In genomic region chr2:55923091-55923977, GRCh38 we compare ENCODE assay signal across 1 cellular context.
TF ChIP-seq lines count a peak whose summit lies in the region.

EFEMP1 (minus strand) TSS chr2:55923782; CDS start chr2:55922440, 1,342 bp downstream.

TF ChIP-seq in H1, 55 proteins besides CTCF, POLR2A, EP300 and RAD21 (continued from another document):
- TF ChIP-seq, protein P1, sequence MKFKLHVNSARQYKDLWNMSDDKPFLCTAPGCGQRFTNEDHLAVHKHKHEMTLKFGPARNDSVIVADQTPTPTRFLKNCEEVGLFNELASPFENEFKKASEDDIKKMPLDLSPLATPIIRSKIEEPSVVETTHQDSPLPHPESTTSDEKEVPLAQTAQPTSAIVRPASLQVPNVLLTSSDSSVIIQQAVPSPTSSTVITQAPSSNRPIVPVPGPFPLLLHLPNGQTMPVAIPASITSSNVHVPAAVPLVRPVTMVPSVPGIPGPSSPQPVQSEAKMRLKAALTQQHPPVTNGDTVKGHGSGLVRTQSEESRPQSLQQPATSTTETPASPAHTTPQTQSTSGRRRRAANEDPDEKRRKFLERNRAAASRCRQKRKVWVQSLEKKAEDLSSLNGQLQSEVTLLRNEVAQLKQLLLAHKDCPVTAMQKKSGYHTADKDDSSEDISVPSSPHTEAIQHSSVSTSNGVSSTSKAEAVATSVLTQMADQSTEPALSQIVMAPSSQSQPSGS (IDR thresholded peaks at IDR 0.05; ENCODE audit: low read length), result no peak
- peak in 1 of 2 experiments; percentile 61; a peak in 1 of 4 replicates for TF ChIP-seq HDAC2 (IDR thresholded peaks at IDR 0.05; ENCODE audit: borderline replicate concordance in 1 of 2, low read depth in 2 of 2, low read length in 2 of 2)
- TF ChIP-seq ATF3 (IDR thresholded peaks at IDR 0.05; ENCODE audit: insufficient read depth, low read depth, low read length), result no peak
- TF ChIP-seq SUZ12 (IDR thresholded peaks at IDR 0.05; ENCODE audit: low read length), result peak; percentile 47; the same call in 1 of the 2 replicates
- no peak for TF ChIP-seq TCF12 (IDR thresholded peaks at IDR 0.05; ENCODE audit: low read depth, low read length)
- peak; percentile 52 for TF ChIP-seq TAF7 (optimal IDR thresholded peaks at IDR 0.05; ENCODE audit: borderline replicate concordance, low read depth, low read length)
- no peak for TF ChIP-seq BCL11A (IDR thresholded peaks at IDR 0.05; ENCODE audit: low read depth in 2 of 2, low read length in 2 of 2)
- TF ChIP-seq, protein P2, sequence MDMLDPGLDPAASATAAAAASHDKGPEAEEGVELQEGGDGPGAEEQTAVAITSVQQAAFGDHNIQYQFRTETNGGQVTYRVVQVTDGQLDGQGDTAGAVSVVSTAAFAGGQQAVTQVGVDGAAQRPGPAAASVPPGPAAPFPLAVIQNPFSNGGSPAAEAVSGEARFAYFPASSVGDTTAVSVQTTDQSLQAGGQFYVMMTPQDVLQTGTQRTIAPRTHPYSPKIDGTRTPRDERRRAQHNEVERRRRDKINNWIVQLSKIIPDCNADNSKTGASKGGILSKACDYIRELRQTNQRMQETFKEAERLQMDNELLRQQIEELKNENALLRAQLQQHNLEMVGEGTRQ (IDR thresholded peaks at IDR 0.05; ENCODE audit: low read length), result no peak
- TF ChIP-seq GABPA (IDR thresholded peaks at IDR 0.05; ENCODE audit: borderline replicate concordance, insufficient read depth, low read length), result no peak
- TF ChIP-seq SP4 (IDR thresholded peaks at IDR 0.05; ENCODE audit: low read length), result no peak
- no peak for TF ChIP-seq CHD7 (IDR thresholded peaks at IDR 0.05; ENCODE audit: insufficient replicate concordance, low read length)
- TF ChIP-seq TAF1 (IDR thresholded peaks at IDR 0.05; ENCODE audit: low read depth, low read length), result peak; percentile 33; the same call in 1 of the 2 replicates
- TF ChIP-seq NANOG (IDR thresholded peaks at IDR 0.05; ENCODE audit: insufficient read depth, low read depth, low read length, poor library complexity, severe bottlenecking), result no peak
- no peak for TF ChIP-seq YY1 (IDR thresholded peaks at IDR 0.05; ENCODE audit: low read depth, low read length)
- no peak for TF ChIP-seq FOSL1 (IDR thresholded peaks at IDR 0.05; ENCODE audit: insufficient read depth, low read depth, low read length)
- peak; percentile 89 for TF ChIP-seq TEAD4 (IDR thresholded peaks at IDR 0.05; ENCODE audit: low read depth, low read length)
- no peak for TF ChIP-seq KDM5A (IDR thresholded peaks at IDR 0.05; ENCODE audit: low read length)
- no peak for TF ChIP-seq SIX5 (IDR thresholded peaks at IDR 0.05; ENCODE audit: low read depth, low read length)
- TF ChIP-seq CBX5 (IDR thresholded peaks at IDR 0.05; ENCODE audit: low read depth, low read length), result no peak
- no peak for TF ChIP-seq BRCA1 (IDR thresholded peaks at IDR 0.05; ENCODE audit: low read depth, low read length)
- TF ChIP-seq HDAC6 (IDR thresholded peaks at IDR 0.05; ENCODE audit: low read depth, low read length), result no peak
- TF ChIP-seq SIN3A (conservative IDR thresholded peaks at IDR 0.05 in 1 of 2, IDR thresholded peaks at IDR 0.05 in 1 of 2; ENCODE audit: low read depth in 1 of 2, low read length in 2 of 2), result peak in 1 of 2 experiments; percentile 96; a peak in 2 of 4 replicates
- TF ChIP-seq SIRT6 (IDR thresholded peaks at IDR 0.05; ENCODE audit: low read length), result no peak
- TF ChIP-seq CEBPB (IDR thresholded peaks at IDR 0.05; ENCODE audit: low read depth, low read length), result no peak
- TF ChIP-seq RXRA (IDR thresholded peaks at IDR 0.05; ENCODE audit: insufficient read depth, low read depth, low read length), result no peak
- TF ChIP-seq CHD1 (IDR thresholded peaks at IDR 0.05; ENCODE audit: low read depth, low read length), result no peak
- no peak for TF ChIP-seq NRF1 (IDR thresholded peaks at IDR 0.05; ENCODE audit: low read depth, low read length)
- no peak for TF ChIP-seq GTF2F1 (IDR thresholded peaks at IDR 0.05; ENCODE audit: borderline replicate concordance, low read depth, low read length)
- no peak for TF ChIP-seq POLR2AphosphoS5 (IDR thresholded peaks at IDR 0.05; ENCODE audit: low read depth, low read length)
- TF ChIP-seq CBX8 (IDR thresholded peaks at IDR 0.05; ENCODE audit: borderline replicate concordance, low read depth, low read length), result no peak
- peak; percentile 32 for TF ChIP-seq PHF8 (conservative IDR thresholded peaks at IDR 0.05; ENCODE audit: low read depth, low read length)
- TF ChIP-seq JUND (IDR thresholded peaks at IDR 0.05; ENCODE audit: low read length), result no peak
- TF ChIP-seq SP1 (IDR thresholded peaks at IDR 0.05; ENCODE audit: low read depth, low read length), result no peak
- peak; percentile 99 for TF ChIP-seq KDM4A (IDR thresholded peaks at IDR 0.05; ENCODE audit: low read depth, low read length, severe bottlenecking)
- peak; percentile 19 for TF ChIP-seq EZH2 (IDR thresholded peaks at IDR 0.05; ENCODE audit: low read depth, low read length, severe bottlenecking)
- TF ChIP-seq KDM1A (IDR thresholded peaks at IDR 0.05; ENCODE audit: borderline replicate concordance, low read length), result 0 out of 2 replicates have a peak, but pooled peaks have one; percentile 46
- TF ChIP-seq TBP (IDR thresholded peaks at IDR 0.05; ENCODE audit: low read depth, low read length), result no peak
- peak; percentile 68 for TF ChIP-seq ASH2L (IDR thresholded peaks at IDR 0.05; ENCODE audit: low read length)
- peak; percentile 68 for TF ChIP-seq MAX (IDR thresholded peaks at IDR 0.05)
- peak; percentile 96 for TF ChIP-seq CTBP2 (IDR thresholded peaks at IDR 0.05; ENCODE audit: borderline replicate concordance, insufficient read depth, insufficient read length, low read length)
- no peak for TF ChIP-seq JUN (IDR thresholded peaks at IDR 0.05; ENCODE audit: low read depth, low read length)
- TF ChIP-seq MAFK (IDR thresholded peaks at IDR 0.05; ENCODE audit: low read depth, low read length), result no peak
- peak; percentile 64 for TF ChIP-seq RNF2 (IDR thresholded peaks at IDR 0.05; ENCODE audit: borderline replicate concordance, low read depth, low read length, missing control alignments, poor library complexity, severe bottlenecking)
- TF ChIP-seq RBBP5 (IDR thresholded peaks at IDR 0.05; ENCODE audit: borderline replicate concordance, low read depth, low read length), result peak; percentile 81; the same call in 1 of the 2 replicates
